ENCODE assay signal across 29 cellular contexts in the genomic region with DNA sequence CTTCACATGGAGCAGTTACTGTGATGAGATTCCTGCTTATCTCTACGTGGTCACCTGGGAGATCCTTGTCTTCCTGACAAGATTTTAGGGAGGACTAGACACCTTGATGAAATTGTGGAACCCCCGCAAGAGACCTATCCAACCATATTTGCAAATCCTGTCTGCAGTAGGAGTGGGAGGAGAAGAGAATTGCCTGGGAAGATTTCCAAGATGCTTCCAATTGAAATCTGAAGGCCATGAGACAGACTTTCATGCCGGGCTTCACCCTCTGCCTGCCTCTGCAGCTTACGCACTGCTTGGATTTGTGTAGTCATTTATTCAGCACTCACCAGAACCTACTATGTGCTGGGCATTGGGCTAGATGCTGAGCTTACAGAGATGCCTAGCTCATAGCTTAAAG.
"Had no signal": no experiment of that assay in that cellular context is flagged by ENCODE, and none has a peak within 500 bp of the region (broad histone marks: within the 10 kb centered on the region; RNA-seq: fewer than 3 reads in every experiment).

No MANE protein-coding gene starts in this region.

- H3K9me3 ChIP-seq: breast epithelium, thyroid gland, upper lobe of right lung had no signal

- H3K36me3 Mint-ChIP-seq: activated naive CD4-positive, alpha-beta T cell treated with anti-CD3 and anti-CD28 coated beads, Interleukin-2, amount 10 ng/mL, durations not matched to agents 7 days and 5 days; activated naive CD8-positive, alpha-beta T cell treated with anti-CD3 and anti-CD28 coated beads, Interleukin-2, amount 10 ng/mL, durations not matched to agents 7 days and 5 days; stimulated activated effector memory CD8-positive, alpha-beta T cell treated with anti-CD3 and anti-CD28 coated beads, Interleukin-12 subunit alpha, Interleukin-12 subunit beta, amount 100 ng/mL, for 72 hours had no signal

- H3K4me3 Mint-ChIP-seq: activated CD4-positive, alpha-beta memory T cell treated with anti-CD3 and anti-CD28 coated beads, Interleukin-2, amount 10 ng/mL, durations not matched to agents 7 days and 5 days; activated CD4-positive, alpha-beta T cell treated with anti-CD3 and anti-CD28 coated beads, Interleukin-2, amount 10 ng/mL, durations not matched to agents 7 days and 5 days; activated naive CD4-positive, alpha-beta T cell treated with anti-CD3 and anti-CD28 coated beads, Interleukin-2, amount 10 ng/mL, durations not matched to agents 7 days and 5 days; activated naive CD8-positive, alpha-beta T cell treated with anti-CD3 and anti-CD28 coated beads, Interleukin-2, amount 10 ng/mL, durations not matched to agents 7 days and 5 days; activated T-cell treated with anti-CD3 and anti-CD28 coated beads, Interleukin-2, amount 50 U/mL, for 24 hours; central memory CD8-positive, alpha-beta T cell; dendritic cell treated with granulocyte-macrophage colony-stimulating factor and Interleukin-4, amounts not matched to agents 40 ng/mL and 50 ng/mL, for 4 days; endodermal cell; nephron; stimulated activated effector memory CD8-positive, alpha-beta T cell treated with anti-CD3 and anti-CD28 coated beads, Interleukin-12 subunit alpha, Interleukin-12 subunit beta, amount 100 ng/mL, for 72 hours; stimulated activated naive CD8-positive, alpha-beta T cell treated with anti-CD3 and anti-CD28 coated beads, Interleukin-15, Interleukin-2, amounts not matched to agents 100 ng/mL and 50 ng/mL, for 24 hours had no signal

- DNase-seq: activated CD4-positive, alpha-beta memory T cell treated with anti-CD3 and anti-CD28 coated beads, Interleukin-2, amount 10 ng/mL, durations not matched to agents 7 days and 5 days; activated CD4-positive, alpha-beta T cell treated with anti-CD3 and anti-CD28 coated beads, Interleukin-2, amount 10 ng/mL, durations not matched to agents 7 days and 5 days; activated CD4-positive, CD25-positive, alpha-beta regulatory T cell treated with anti-CD3 and anti-CD28 coated beads, Interleukin-2, amount 50 U/mL, for 72 hours; activated CD8-positive, alpha-beta memory T cell treated with anti-CD3 and anti-CD28 coated beads, Interleukin-2, amount 50 U/mL, for 48 hours; activated gamma-delta T cell; activated naive CD4-positive, alpha-beta T cell treated with anti-CD3 and anti-CD28 coated beads, Interleukin-2, amount 10 ng/mL, durations not matched to agents 7 days and 5 days; activated naive CD8-positive, alpha-beta T cell treated with anti-CD3 and anti-CD28 coated beads, Interleukin-2, amount 10 ng/mL, durations not matched to agents 7 days and 5 days; activated T-cell treated with anti-CD3 and anti-CD28 coated beads, Interleukin-2, amount 50 U/mL, for 24 hours; amniotic stem cell; endodermal cell; islet precursor cell; left ventricle myocardium superior; posterior cingulate gyrus; retina; stimulated activated CD4-positive, alpha-beta T cell treated with anti-CD3 and anti-CD28 coated beads, Interleukin-12 subunit alpha, Interleukin-12 subunit beta, amount 100 ng/mL, for 4 hours; stimulated activated CD4-positive, alpha-beta T cell treated with anti-CD3 and anti-CD28 coated beads, Interleukin-4, amount 100 ng/mL, for 1 hour; T-helper 2 cell; thyroid gland; upper lobe of right lung had no signal

- H3K4me3 ChIP-seq: breast epithelium, hepatocyte, skin epidermis, thyroid gland, upper lobe of right lung had no signal

- H3K4me2 ChIP-seq: hepatocyte had no signal

- H3K4me1 ChIP-seq: breast epithelium, thyroid gland, upper lobe of right lung had no signal

- H2AFZ ChIP-seq: hepatocyte had no signal

- H3K27ac Mint-ChIP-seq: activated CD4-positive, alpha-beta memory T cell treated with anti-CD3 and anti-CD28 coated beads, Interleukin-2, amount 10 ng/mL, durations not matched to agents 7 days and 5 days; activated CD4-positive, alpha-beta T cell treated with anti-CD3 and anti-CD28 coated beads, Interleukin-2, amount 10 ng/mL, durations not matched to agents 7 days and 5 days; activated naive CD4-positive, alpha-beta T cell treated with anti-CD3 and anti-CD28 coated beads, Interleukin-2, amount 10 ng/mL, durations not matched to agents 7 days and 5 days; activated naive CD8-positive, alpha-beta T cell treated with anti-CD3 and anti-CD28 coated beads, Interleukin-2, amount 10 ng/mL, durations not matched to agents 7 days and 5 days; activated T-cell treated with anti-CD3 and anti-CD28 coated beads, Interleukin-2, amount 50 U/mL, for 24 hours; dendritic cell treated with granulocyte-macrophage colony-stimulating factor and Interleukin-4, amounts not matched to agents 40 ng/mL and 50 ng/mL, for 4 days; endodermal cell; nephron; stimulated activated effector memory CD8-positive, alpha-beta T cell treated with anti-CD3 and anti-CD28 coated beads, Interleukin-12 subunit alpha, Interleukin-12 subunit beta, amount 100 ng/mL, for 72 hours; stimulated activated naive CD8-positive, alpha-beta T cell treated with anti-CD3 and anti-CD28 coated beads, Interleukin-15, Interleukin-2, amounts not matched to agents 100 ng/mL and 50 ng/mL, for 24 hours had no signal

- H3K4me1 Mint-ChIP-seq: activated CD4-positive, alpha-beta memory T cell treated with anti-CD3 and anti-CD28 coated beads, Interleukin-2, amount 10 ng/mL, durations not matched to agents 7 days and 5 days; activated CD4-positive, alpha-beta T cell treated with anti-CD3 and anti-CD28 coated beads, Interleukin-2, amount 10 ng/mL, durations not matched to agents 7 days and 5 days; activated naive CD4-positive, alpha-beta T cell treated with anti-CD3 and anti-CD28 coated beads, Interleukin-2, amount 10 ng/mL, durations not matched to agents 7 days and 5 days; activated naive CD8-positive, alpha-beta T cell treated with anti-CD3 and anti-CD28 coated beads, Interleukin-2, amount 10 ng/mL, durations not matched to agents 7 days and 5 days; central memory CD8-positive, alpha-beta T cell; stimulated activated effector memory CD8-positive, alpha-beta T cell treated with anti-CD3 and anti-CD28 coated beads, Interleukin-12 subunit alpha, Interleukin-12 subunit beta, amount 100 ng/mL, for 72 hours had no signal

- H3K27ac ChIP-seq: breast epithelium, hepatocyte, skin epidermis, thyroid gland, upper lobe of right lung had no signal

- H3K27me3 ChIP-seq: breast epithelium, hepatocyte, thyroid gland, upper lobe of right lung had no signal

- H3K79me2 ChIP-seq: hepatocyte had no signal

- H3K9me3 Mint-ChIP-seq: activated CD4-positive, alpha-beta memory T cell treated with anti-CD3 and anti-CD28 coated beads, Interleukin-2, amount 10 ng/mL, durations not matched to agents 7 days and 5 days; activated CD4-positive, alpha-beta T cell treated with anti-CD3 and anti-CD28 coated beads, Interleukin-2, amount 10 ng/mL, durations not matched to agents 7 days and 5 days; activated naive CD4-positive, alpha-beta T cell treated with anti-CD3 and anti-CD28 coated beads, Interleukin-2, amount 10 ng/mL, durations not matched to agents 7 days and 5 days; activated naive CD8-positive, alpha-beta T cell treated with anti-CD3 and anti-CD28 coated beads, Interleukin-2, amount 10 ng/mL, durations not matched to agents 7 days and 5 days; activated T-cell treated with anti-CD3 and anti-CD28 coated beads, Interleukin-2, amount 50 U/mL, for 24 hours; central memory CD8-positive, alpha-beta T cell; dendritic cell treated with granulocyte-macrophage colony-stimulating factor and Interleukin-4, amounts not matched to agents 40 ng/mL and 50 ng/mL, for 4 days; endodermal cell; nephron; stimulated activated effector memory CD8-positive, alpha-beta T cell treated with anti-CD3 and anti-CD28 coated beads, Interleukin-12 subunit alpha, Interleukin-12 subunit beta, amount 100 ng/mL, for 72 hours; stimulated activated naive CD8-positive, alpha-beta T cell treated with anti-CD3 and anti-CD28 coated beads, Interleukin-15, Interleukin-2, amounts not matched to agents 100 ng/mL and 50 ng/mL, for 24 hours had no signal

- H3K27me3 Mint-ChIP-seq: activated CD4-positive, alpha-beta memory T cell treated with anti-CD3 and anti-CD28 coated beads, Interleukin-2, amount 10 ng/mL, durations not matched to agents 7 days and 5 days; activated CD4-positive, alpha-beta T cell treated with anti-CD3 and anti-CD28 coated beads, Interleukin-2, amount 10 ng/mL, durations not matched to agents 7 days and 5 days; activated naive CD4-positive, alpha-beta T cell treated with anti-CD3 and anti-CD28 coated beads, Interleukin-2, amount 10 ng/mL, durations not matched to agents 7 days and 5 days; activated naive CD8-positive, alpha-beta T cell treated with anti-CD3 and anti-CD28 coated beads, Interleukin-2, amount 10 ng/mL, durations not matched to agents 7 days and 5 days; activated T-cell treated with anti-CD3 and anti-CD28 coated beads, Interleukin-2, amount 50 U/mL, for 24 hours; central memory CD8-positive, alpha-beta T cell; dendritic cell treated with granulocyte-macrophage colony-stimulating factor and Interleukin-4, amounts not matched to agents 40 ng/mL and 50 ng/mL, for 4 days; stimulated activated naive CD8-positive, alpha-beta T cell treated with anti-CD3 and anti-CD28 coated beads, Interleukin-15, Interleukin-2, amounts not matched to agents 100 ng/mL and 50 ng/mL, for 24 hours had no signal

- ATAC-seq: esophagus mucosa; left ventricle myocardium superior; sciatic nerve; stimulated activated effector memory CD8-positive, alpha-beta T cell treated with anti-CD3 and anti-CD28 coated beads, Interleukin-12 subunit alpha, Interleukin-12 subunit beta, amount 100 ng/mL, for 72 hours; upper lobe of right lung had no signal

- H3K36me3 ChIP-seq: breast epithelium, thyroid gland, upper lobe of right lung had no signal
